In the genomic region with DNA sequence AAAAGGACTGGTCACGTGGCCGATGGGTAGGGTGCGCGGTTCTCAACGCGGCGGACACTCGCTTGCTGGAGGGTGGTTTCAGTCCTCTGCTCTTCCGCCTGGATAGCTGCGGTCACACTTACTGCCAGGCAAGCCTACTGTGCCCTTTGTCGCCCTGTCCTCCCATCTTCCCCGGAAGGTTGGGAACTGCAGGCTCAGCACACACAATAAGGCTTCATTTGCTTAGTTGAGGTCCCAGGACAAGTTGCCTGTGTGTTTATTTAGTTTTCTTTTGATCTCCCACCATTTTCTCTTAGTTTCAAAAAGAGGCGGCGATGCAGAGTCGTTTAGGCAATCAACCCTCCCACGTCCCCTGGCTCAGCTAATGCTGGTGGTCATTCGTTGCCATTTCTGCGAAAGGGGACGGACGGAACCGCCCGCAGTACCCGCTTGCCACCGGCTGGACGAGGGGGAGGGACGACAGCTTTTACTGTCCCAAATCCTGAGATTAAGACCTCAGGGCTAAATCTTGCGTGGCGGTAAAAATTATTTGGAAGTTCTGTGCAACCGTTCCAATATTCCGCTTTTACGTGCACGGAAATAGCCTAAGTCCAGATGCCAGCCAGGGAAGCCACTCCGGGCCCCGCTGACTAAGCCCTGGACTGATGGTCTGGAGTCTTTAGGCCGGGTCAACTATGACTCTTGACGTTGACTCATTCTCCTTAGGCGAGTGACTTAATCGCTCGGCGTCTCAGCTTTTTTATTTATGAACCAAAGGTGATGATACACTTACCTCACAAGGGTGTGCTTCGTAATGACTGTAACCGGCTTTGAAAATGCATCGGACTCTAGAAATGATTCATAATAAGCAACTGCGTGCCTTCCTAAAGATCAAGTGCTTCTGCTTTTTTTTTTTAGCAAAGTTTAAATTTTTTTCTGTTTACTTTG, we compare ENCODE assay signal across 1 cellular context.
TF ChIP-seq lines count a peak whose summit lies in the region.

No MANE protein-coding gene starts in this region.

TF ChIP-seq in GM12878, 131 proteins besides CTCF, POLR2A, EP300 and RAD21 (continued from another document):
- TF ChIP-seq MEF2B (IDR thresholded peaks at IDR 0.05; ENCODE audit: partially characterized antibody, poor library complexity, severe bottlenecking), result no peak
- TF ChIP-seq, protein P1, sequence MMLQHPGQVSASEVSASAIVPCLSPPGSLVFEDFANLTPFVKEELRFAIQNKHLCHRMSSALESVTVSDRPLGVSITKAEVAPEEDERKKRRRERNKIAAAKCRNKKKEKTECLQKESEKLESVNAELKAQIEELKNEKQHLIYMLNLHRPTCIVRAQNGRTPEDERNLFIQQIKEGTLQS (IDR thresholded peaks at IDR 0.05; ENCODE audit: borderline replicate concordance, extremely low read depth, low read depth, low read length), result no peak
- no peak for TF ChIP-seq SP1 (IDR thresholded peaks at IDR 0.05; ENCODE audit: low read depth, low read length)
- no peak for TF ChIP-seq RELA (IDR thresholded peaks at IDR 0.05; ENCODE audit: borderline replicate concordance, partially characterized antibody)
- TF ChIP-seq SUPT20H (IDR thresholded peaks at IDR 0.05; ENCODE audit: borderline replicate concordance, control insufficient read depth, low read depth, low read length), result no peak
- TF ChIP-seq POLR2AphosphoS2 (IDR thresholded peaks at IDR 0.05; ENCODE audit: low read depth, low read length), result no peak; the same call in 1 of the 2 replicates
- TF ChIP-seq, protein P2, sequence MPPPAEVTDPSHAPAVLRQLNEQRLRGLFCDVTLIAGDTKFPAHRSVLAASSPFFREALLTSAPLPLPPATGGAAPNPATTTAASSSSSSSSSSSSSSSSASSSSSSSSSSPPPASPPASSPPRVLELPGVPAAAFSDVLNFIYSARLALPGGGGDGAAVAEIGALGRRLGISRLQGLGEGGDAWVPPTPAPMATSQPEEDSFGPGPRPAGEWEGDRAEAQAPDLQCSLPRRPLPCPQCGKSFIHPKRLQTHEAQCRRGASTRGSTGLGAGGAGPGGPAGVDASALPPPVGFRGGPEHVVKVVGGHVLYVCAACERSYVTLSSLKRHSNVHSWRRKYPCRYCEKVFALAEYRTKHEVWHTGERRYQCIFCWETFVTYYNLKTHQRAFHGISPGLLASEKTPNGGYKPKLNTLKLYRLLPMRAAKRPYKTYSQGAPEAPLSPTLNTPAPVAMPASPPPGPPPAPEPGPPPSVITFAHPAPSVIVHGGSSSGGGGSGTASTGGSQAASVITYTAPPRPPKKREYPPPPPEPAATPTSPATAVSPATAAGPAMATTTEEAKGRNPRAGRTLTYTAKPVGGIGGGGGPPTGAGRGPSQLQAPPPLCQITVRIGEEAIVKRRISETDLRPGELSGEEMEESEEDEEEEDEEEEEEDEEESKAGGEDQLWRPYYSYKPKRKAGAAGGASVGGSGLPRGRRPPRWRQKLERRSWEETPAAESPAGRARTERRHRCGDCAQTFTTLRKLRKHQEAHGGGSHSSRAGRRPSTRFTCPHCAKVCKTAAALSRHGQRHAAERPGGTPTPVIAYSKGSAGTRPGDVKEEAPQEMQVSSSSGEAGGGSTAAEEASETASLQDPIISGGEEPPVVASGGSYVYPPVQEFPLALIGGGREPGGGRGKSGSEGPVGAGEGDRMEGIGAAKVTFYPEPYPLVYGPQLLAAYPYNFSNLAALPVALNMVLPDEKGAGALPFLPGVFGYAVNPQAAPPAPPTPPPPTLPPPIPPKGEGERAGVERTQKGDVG (CRISPR knock-in tag; IDR thresholded peaks at IDR 0.05), result no peak
- no peak; the same call in 1 of the 2 replicates for TF ChIP-seq ZNF217 (IDR thresholded peaks at IDR 0.05)
- TF ChIP-seq, protein P3, sequence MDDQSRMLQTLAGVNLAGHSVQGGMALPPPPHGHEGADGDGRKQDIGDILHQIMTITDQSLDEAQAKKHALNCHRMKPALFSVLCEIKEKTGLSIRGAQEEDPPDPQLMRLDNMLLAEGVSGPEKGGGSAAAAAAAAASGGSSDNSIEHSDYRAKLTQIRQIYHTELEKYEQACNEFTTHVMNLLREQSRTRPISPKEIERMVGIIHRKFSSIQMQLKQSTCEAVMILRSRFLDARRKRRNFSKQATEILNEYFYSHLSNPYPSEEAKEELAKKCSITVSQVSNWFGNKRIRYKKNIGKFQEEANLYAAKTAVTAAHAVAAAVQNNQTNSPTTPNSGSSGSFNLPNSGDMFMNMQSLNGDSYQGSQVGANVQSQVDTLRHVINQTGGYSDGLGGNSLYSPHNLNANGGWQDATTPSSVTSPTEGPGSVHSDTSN (IDR thresholded peaks at IDR 0.05; ENCODE audit: insufficient replicate concordance, low read depth, low read length), result no peak
- TF ChIP-seq RFX5 (IDR thresholded peaks at IDR 0.05; ENCODE audit: low read depth, low read length), result no peak
- no peak for TF ChIP-seq MYB (IDR thresholded peaks at IDR 0.05; ENCODE audit: borderline replicate concordance, low read depth, low read length)
- TF ChIP-seq TBL1XR1 (IDR thresholded peaks at IDR 0.05; ENCODE audit: low read depth, low read length), result 0 out of 2 replicates have a peak, but pooled peaks have one; percentile 43
- no peak for TF ChIP-seq FOS (IDR thresholded peaks at IDR 0.05; ENCODE audit: borderline replicate concordance, extremely low read depth, insufficient read length)
- TF ChIP-seq, protein P4, sequence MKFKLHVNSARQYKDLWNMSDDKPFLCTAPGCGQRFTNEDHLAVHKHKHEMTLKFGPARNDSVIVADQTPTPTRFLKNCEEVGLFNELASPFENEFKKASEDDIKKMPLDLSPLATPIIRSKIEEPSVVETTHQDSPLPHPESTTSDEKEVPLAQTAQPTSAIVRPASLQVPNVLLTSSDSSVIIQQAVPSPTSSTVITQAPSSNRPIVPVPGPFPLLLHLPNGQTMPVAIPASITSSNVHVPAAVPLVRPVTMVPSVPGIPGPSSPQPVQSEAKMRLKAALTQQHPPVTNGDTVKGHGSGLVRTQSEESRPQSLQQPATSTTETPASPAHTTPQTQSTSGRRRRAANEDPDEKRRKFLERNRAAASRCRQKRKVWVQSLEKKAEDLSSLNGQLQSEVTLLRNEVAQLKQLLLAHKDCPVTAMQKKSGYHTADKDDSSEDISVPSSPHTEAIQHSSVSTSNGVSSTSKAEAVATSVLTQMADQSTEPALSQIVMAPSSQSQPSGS (IDR thresholded peaks at IDR 0.05; ENCODE audit: low read length), result peak; percentile 96
- no peak for TF ChIP-seq NR2C2 (IDR thresholded peaks at IDR 0.05; ENCODE audit: borderline replicate concordance, control insufficient read depth, insufficient read length, low read depth)
- TF ChIP-seq, protein P5, sequence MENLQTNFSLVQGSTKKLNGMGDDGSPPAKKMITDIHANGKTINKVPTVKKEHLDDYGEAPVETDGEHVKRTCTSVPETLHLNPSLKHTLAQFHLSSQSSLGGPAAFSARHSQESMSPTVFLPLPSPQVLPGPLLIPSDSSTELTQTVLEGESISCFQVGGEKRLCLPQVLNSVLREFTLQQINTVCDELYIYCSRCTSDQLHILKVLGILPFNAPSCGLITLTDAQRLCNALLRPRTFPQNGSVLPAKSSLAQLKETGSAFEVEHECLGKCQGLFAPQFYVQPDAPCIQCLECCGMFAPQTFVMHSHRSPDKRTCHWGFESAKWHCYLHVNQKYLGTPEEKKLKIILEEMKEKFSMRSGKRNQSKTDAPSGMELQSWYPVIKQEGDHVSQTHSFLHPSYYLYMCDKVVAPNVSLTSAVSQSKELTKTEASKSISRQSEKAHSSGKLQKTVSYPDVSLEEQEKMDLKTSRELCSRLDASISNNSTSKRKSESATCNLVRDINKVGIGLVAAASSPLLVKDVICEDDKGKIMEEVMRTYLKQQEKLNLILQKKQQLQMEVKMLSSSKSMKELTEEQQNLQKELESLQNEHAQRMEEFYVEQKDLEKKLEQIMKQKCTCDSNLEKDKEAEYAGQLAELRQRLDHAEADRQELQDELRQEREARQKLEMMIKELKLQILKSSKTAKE (IDR thresholded peaks at IDR 0.05; ENCODE audit: low read depth, poor library complexity, severe bottlenecking), result no peak
